Comparison of ENCODE assay signal across 9 cellular contexts in genomic region chr19:29528350-29528945, GRCh38. TPM values are rescaled to one million over a fixed set of nuclear protein-coding genes. Genes with fewer than 3 reads are reported as not detected.
DNase-seq lines count a peak whose midpoint lies in the region; ATAC-seq, FAIRE-seq and TF ChIP-seq lines count a peak whose summit lies in the region.
"Had no signal": no experiment of that assay in that cellular context is flagged by ENCODE, and none has a peak within 500 bp of the region (broad histone marks: within the 10 kb centered on the region; RNA-seq: fewer than 3 reads in every experiment).

No MANE protein-coding gene starts in this region.

- FAIRE-seq in pancreas (lab: Jason Lieb, UNC): no peak
- FAIRE-seq: islet of Langerhans had no signal

- intact Hi-C loops in pancreas (cut with DNase I): no loop called here
- intact Hi-C loops in tibial artery (cut with DNase I; ENCODE audit: low total_unique reads): no loop called here

- peak overlapping the region; percentile 36 for H3K4me3 ChIP-seq in GM06990 (replicated peaks; ENCODE audit: low read depth, low read length)
- H3K4me3 ChIP-seq in NT2/D1 (ENCODE audit: insufficient read length, low read depth): no peak overlapping the region
- peak overlapping the region in 1 of 4 donors; percentile 31 for H3K4me3 ChIP-seq in pancreas
- H3K4me3 ChIP-seq in tibial artery: peak overlapping the region in 1 of 2 donors; percentile 5

- peaks cover 5% of the 10 kb centered on the region for H3K4me1 ChIP-seq in NT2/D1 (ENCODE audit: insufficient read depth, insufficient read length)
- H3K4me1 ChIP-seq in pancreas: no peaks in the 10 kb centered on the region
- H3K4me1 ChIP-seq in tibial artery: peaks cover 0 to 54% (median 41%) of the 10 kb centered on the region in 4 donors

- H3K9ac ChIP-seq in NT2/D1 (ENCODE audit: insufficient read length, low read depth): peak overlapping the region; percentile 32

- no peaks in the 10 kb centered on the region; the same call in none of the 2 replicates for H3K27me3 ChIP-seq in GM06990 (replicated peaks; ENCODE audit: control insufficient read depth, insufficient read depth, low read length)
- peaks cover 24% of the 10 kb centered on the region for H3K27me3 ChIP-seq in NT2/D1 (ENCODE audit: insufficient read depth, insufficient read length)
- peaks cover 0 to 24% (median 7%) of the 10 kb centered on the region in 4 donors for H3K27me3 ChIP-seq in pancreas
- H3K27me3 ChIP-seq in tibial artery: peaks cover 0 to 97% of the 10 kb centered on the region in 2 donors

- H3K36me3 ChIP-seq in GM06990 (ENCODE audit: control insufficient read depth, insufficient read depth, low read length) (no peaks in the 10 kb centered on the region), NT2/D1 (ENCODE audit: insufficient read depth, insufficient read length, low read length) (no peaks in the 10 kb centered on the region), pancreas (no peaks in the 10 kb centered on the region), tibial artery (no peaks in the 10 kb centered on the region)

- peaks cover 14% of the 10 kb centered on the region; the same call in 1 of the 2 replicates for H3K9me3 ChIP-seq in NT2/D1 (ENCODE audit: insufficient read depth, low read length)
- no peaks in the 10 kb centered on the region for H3K9me3 ChIP-seq in pancreas
- no peaks in the 10 kb centered on the region for H3K9me3 ChIP-seq in tibial artery

- DNase-seq in GM06990 (ENCODE audit: extremely low read depth, insufficient read length): peak; percentile 81
- peak; percentile 57 for DNase-seq in NT2/D1 (ENCODE audit: low read depth, low spot score)
- peak in 3 of 4 experiments; percentile 24 to 34 (median 27) for DNase-seq in activated naive CD4-positive, alpha-beta T cell (lab: John Stamatoyannopoulos, UW)
- peak; percentile 7 for DNase-seq in glomerular endothelial cell (ENCODE audit: extremely low read depth, low read depth, low spot score)
- peak; percentile 9 to 81 (median 32) for DNase-seq in pancreas
- DNase-seq in tibial artery: peak in 1 of 2 donors; percentile 38

- H3K27ac ChIP-seq in pancreas (no peak overlapping the region), tibial artery (no peak overlapping the region)

- WGBS in pancreas, 2 donors: 1 to 2% methylated on average over 55 to 57 of the region's 57 CpGs

- TF ChIP-seq CTCF in GM06990 (IDR thresholded peaks at IDR 0.05; ENCODE audit: insufficient read depth, low read length, poor library complexity, severe bottlenecking): peak; percentile 84
- peak in 3 of 4 donors; percentile 39 to 53 (median 47) for TF ChIP-seq CTCF in pancreas (IDR thresholded peaks at IDR 0.05)
- TF ChIP-seq CTCF in tibial artery (IDR thresholded peaks at IDR 0.05): peak; percentile 35 to 46

- ATAC-seq in HG02938 (IDR thresholded peaks at IDR 0.05; ENCODE audit: unreplicated experiment): peak; percentile 70
- ATAC-seq in pancreas: peak in 3 of 4 donors; percentile 82 to 94 (median 84)
- ATAC-seq in GM19452 (IDR thresholded peaks at IDR 0.05; ENCODE audit: unreplicated experiment): no peak

RNA-seq across cellular contexts. Expression of gene VSTM2B, which starts 2.7 kb away (rescaled TPM):
- not detected in 2 replicates for total RNA-seq in glomerular endothelial cell
- not detected for total RNA-seq in pancreas
- under 1 TPM in 1 of 2 donors, not detected in 1; 0.05 TPM for polyA plus RNA-seq in pancreas
